In the genomic region with DNA sequence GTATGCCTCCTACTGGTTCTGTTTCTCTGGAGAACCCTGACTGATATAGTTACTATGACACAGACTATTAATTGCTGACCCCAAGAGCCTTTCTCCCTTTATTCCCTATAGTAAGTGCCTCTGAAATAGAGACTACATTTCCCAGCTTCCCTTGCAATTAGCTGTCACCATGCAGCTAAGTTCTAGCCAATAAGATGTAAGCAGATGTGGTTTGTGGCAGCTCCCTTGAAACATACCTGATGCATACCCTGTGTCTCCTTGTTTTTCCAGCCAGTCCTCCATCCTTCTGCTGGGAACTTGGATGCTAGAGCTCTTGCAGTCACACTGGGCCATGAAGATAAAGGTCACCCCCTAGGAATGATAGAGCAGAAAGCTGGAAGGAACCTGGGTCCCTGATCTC, we compare ENCODE assay signal across 9 cellular contexts.
DNase-seq lines count a peak whose midpoint lies in the region; ATAC-seq, FAIRE-seq and TF ChIP-seq lines count a peak whose summit lies in the region.
"Had no signal": no experiment of that assay in that cellular context is flagged by ENCODE, and none has a peak within 500 bp of the region (broad histone marks: within the 10 kb centered on the region; RNA-seq: fewer than 3 reads in every experiment).

No MANE protein-coding gene starts in this region.

- TF ChIP-seq CTCF in D721Med (IDR thresholded peaks at IDR 0.05; ENCODE audit: insufficient read depth, missing control alignments) (no peak), choroid plexus epithelial cell (conservative IDR thresholded peaks at IDR 0.05; ENCODE audit: low read depth, low read length) (no peak)

- no peak for DNase-seq in D721Med (ENCODE audit: insufficient read length, low spot score)
- peak; percentile 69 for DNase-seq in choroid plexus epithelial cell (ENCODE audit: low read depth)
- DNase-seq in NCI-H2081 treated with DMSO at 0.1 percent for 48 hours (lab: John Stamatoyannopoulos, UW) = no peak
- DNase-seq in COLO829 (ENCODE audit: low spot score) = no peak
- no peak for DNase-seq in NCI-H1417 treated with DMSO at 0.1 percent for 48 hours (lab: John Stamatoyannopoulos, UW)
- DNase-seq: left cardiac atrium had no signal

- ATAC-seq in GM21381 (IDR thresholded peaks at IDR 0.05; ENCODE audit: unreplicated experiment) (peak; percentile 84), HG03039 (IDR thresholded peaks at IDR 0.05; ENCODE audit: unreplicated experiment) (no peak)

- no peak for TF ChIP-seq RAD21 in Ishikawa (IDR thresholded peaks at IDR 0.05; ENCODE audit: low read depth)

- peak; percentile 6 for FAIRE-seq in D721Med (lab: Jason Lieb, UNC)

- no peak for TF ChIP-seq EP300 in Ishikawa (IDR thresholded peaks at IDR 0.05; ENCODE audit: borderline replicate concordance)

- H3K4me3 ChIP-seq in choroid plexus epithelial cell (ENCODE audit: low read depth, low read length) = no peak overlapping the region

TF ChIP-seq in Ishikawa, 13 proteins besides CTCF, POLR2A, EP300 and RAD21:
- TF ChIP-seq TAF1 (IDR thresholded peaks at IDR 0.05; ENCODE audit: low read depth) = no peak
- TF ChIP-seq FOXM1 (IDR thresholded peaks at IDR 0.05; ENCODE audit: borderline replicate concordance, low read depth) = no peak
- TF ChIP-seq EGR1 (IDR thresholded peaks at IDR 0.05) = no peak
- TF ChIP-seq CREB1 (IDR thresholded peaks at IDR 0.05; ENCODE audit: low read depth) = 0 out of 2 replicates have a peak, but pooled peaks have one; percentile 47
- no peak for TF ChIP-seq CEBPB (IDR thresholded peaks at IDR 0.05)
